ENCODE assay signal across 8 cellular contexts in genomic region chr17:16653367-16654041, GRCh38. TPM values are rescaled to one million over a fixed set of nuclear protein-coding genes. Genes with fewer than 3 reads are reported as not detected.
DNase-seq lines count a peak whose midpoint lies in the region; ATAC-seq, FAIRE-seq and TF ChIP-seq lines count a peak whose summit lies in the region.

Gene ZNF624, minus strand, starts transcription at chr17:16653850.

- TF ChIP-seq CTCF in Caco-2 (IDR thresholded peaks at IDR 0.05; ENCODE audit: insufficient read depth in 1 of 2, low read depth in 1 of 2, low read length in 1 of 2, severe bottlenecking in 1 of 2, unreplicated experiment in 1 of 2) (no peak), endothelial cell (IDR thresholded peaks at IDR 0.05; ENCODE audit: unreplicated experiment) (no peak)

- CTCF ChIA-PET in Caco-2 (lab: Charles Lee) = interaction anchor here (1.0 kb wide), 1 partner anchor 64 kb away, joined by 3 read pairs; no protein-coding TSS in a partner anchor

- H3K27me3 Mint-ChIP-seq in Caco-2 (ENCODE audit: insufficient read depth, unreplicated experiment) = no peaks in the 10 kb centered on the region
- no peaks in the 10 kb centered on the region for H3K27me3 Mint-ChIP-seq in endothelial cell (ENCODE audit: unreplicated experiment)

- peak; percentile 94 for FAIRE-seq in HTR-8/SVneo (lab: Jason Lieb, UNC)

- H3K27ac ChIP-seq in mesodermal cell (ENCODE audit: low read depth, low read length, severe bottlenecking) = peak within 1 kb of the TSS; percentile 82

- intact Hi-C loops in Caco-2 (cut with micrococcal nuclease; ENCODE audit: unreplicated experiment) = loop anchor here (1.0 kb wide), 1 partner anchor 69 kb away; no protein-coding TSS in a partner anchor

- POLR2A ChIA-PET in Caco-2 (lab: Charles Lee) = interaction anchor here (0.7 kb wide), 1 partner anchor 118 kb away, joined by 3 read pairs; no protein-coding TSS in a partner anchor

- H3K4me3 Mint-ChIP-seq in Caco-2 (ENCODE audit: unreplicated experiment) (peak within 1 kb of the TSS; percentile 95), endothelial cell (ENCODE audit: unreplicated experiment) (peak within 1 kb of the TSS; percentile 89)

- no peaks in the 10 kb centered on the region; the same call in 1 of the 2 replicates for H3K27me3 ChIP-seq in Caco-2 (replicated peaks; ENCODE audit: control insufficient read depth, insufficient read depth, low read length)
- no peaks in the 10 kb centered on the region for H3K27me3 ChIP-seq in NT2/D1 (ENCODE audit: insufficient read depth, insufficient read length)

- no TSS peak for BruUV-seq in Caco-2 (replicated peaks; lab: Mats Ljungman, UMichigan)

- H3K9ac ChIP-seq in NT2/D1 (ENCODE audit: insufficient read length, low read depth) = peak within 1 kb of the TSS; percentile 82

- ATAC-seq in GM21367 (IDR thresholded peaks at IDR 0.05; ENCODE audit: unreplicated experiment) = peak; percentile 90

- DNase-seq in Caco-2 (peak; percentile 96), HTR-8/SVneo (ENCODE audit: insufficient read length, low spot score) (peak; percentile 97), NT2/D1 (ENCODE audit: low read depth, low spot score) (peak; percentile 87), endothelial cell (ENCODE audit: low spot score) (peak; percentile 93)
- peak; percentile 93 for DNase-seq in activated CD8-positive, alpha-beta memory T cell treated with anti-CD3 and anti-CD28 coated beads, Interleukin-2, amount 50 U/mL, for 48 hours
- DNase-seq in stimulated activated CD8-positive, alpha-beta memory T cell treated with anti-CD3 and anti-CD28 coated beads, Interleukin-15, amount 100 ng/mL, for 24 hours (ENCODE audit: low read depth) = peak; percentile 79

- peaks cover 9% of the 10 kb centered on the region for H3K4me1 Mint-ChIP-seq in Caco-2 (ENCODE audit: low read depth, unreplicated experiment)
- H3K4me1 Mint-ChIP-seq in endothelial cell (ENCODE audit: unreplicated experiment) = peaks cover 11% of the 10 kb centered on the region

- H3K9me3 Mint-ChIP-seq in Caco-2 (ENCODE audit: unreplicated experiment) (no peaks in the 10 kb centered on the region), endothelial cell (ENCODE audit: unreplicated experiment) (no peaks in the 10 kb centered on the region)

- 0% methylated on average over 39 to 41 of the region's 55 CpGs for WGBS in mesodermal cell (ENCODE audit: insufficient coverage in 2 of 2), 2 experiments

- H3K4me3 ChIP-seq in Caco-2 (ENCODE audit: low read depth, low read length) = peak within 1 kb of the TSS; percentile 68
- H3K4me3 ChIP-seq in NT2/D1 (ENCODE audit: insufficient read length, low read depth) = peak within 1 kb of the TSS; percentile 63
- peak within 1 kb of the TSS; percentile 83 for H3K4me3 ChIP-seq in mesodermal cell (ENCODE audit: extremely low read depth, insufficient read depth, low read length, poor library complexity, severe bottlenecking)

- peaks cover 10% of the 10 kb centered on the region for H3K36me3 Mint-ChIP-seq in Caco-2 (ENCODE audit: insufficient read depth, unreplicated experiment)
- H3K36me3 Mint-ChIP-seq in endothelial cell (ENCODE audit: low read depth, unreplicated experiment) = peaks cover 3% of the 10 kb centered on the region

- H3K9me3 ChIP-seq in Caco-2 = no peaks in the 10 kb centered on the region
- peaks cover 22% of the 10 kb centered on the region for H3K9me3 ChIP-seq in NT2/D1 (ENCODE audit: insufficient read depth, low read length)
- H3K9me3 ChIP-seq in mesodermal cell (ENCODE audit: control insufficient read depth, low read length) = no peaks in the 10 kb centered on the region

- H3K4me1 ChIP-seq in Caco-2 (peaks cover 8% of the 10 kb centered on the region), NT2/D1 (ENCODE audit: insufficient read depth, insufficient read length) (no peaks in the 10 kb centered on the region), mesodermal cell (ENCODE audit: control insufficient read depth, insufficient read depth, low read length, poor library complexity, severe bottlenecking) (no peaks in the 10 kb centered on the region)

- H3K27ac Mint-ChIP-seq in Caco-2 (ENCODE audit: unreplicated experiment) (peak within 1 kb of the TSS; percentile 95), endothelial cell (ENCODE audit: unreplicated experiment) (peak within 1 kb of the TSS; percentile 61)

- H3K36me3 ChIP-seq in Caco-2 (ENCODE audit: control insufficient read depth, insufficient read depth, low read length) = peaks cover 2% of the 10 kb centered on the region; the same call in 1 of the 2 replicates
- no peaks in the 10 kb centered on the region for H3K36me3 ChIP-seq in NT2/D1 (ENCODE audit: insufficient read depth, insufficient read length, low read length)
- peaks cover 5% of the 10 kb centered on the region for H3K36me3 ChIP-seq in mesodermal cell (ENCODE audit: control insufficient read depth, insufficient read depth, low read length)

RNA-seq across cellular contexts. Expression of gene ZNF624, which starts in this region (rescaled TPM):
- total RNA-seq in Caco-2 (2022) = 6.2 and 7.6 TPM in 2 replicates
- total RNA-seq in endothelial cell (ENCODE audit: unreplicated experiment) = 16.8 TPM
- polyA plus RNA-seq in mesodermal cell (2013, experiment 1 of 2) = 6.6 TPM
- 7.3 TPM for polyA plus RNA-seq in mesodermal cell (2013, experiment 2 of 2)

Comparison
In these comparisons a context has a peak if more than half of its experiments do, and no peak if none do; other contexts are left out.
1. Peak in every context shown above with its lines: DNase-seq, ATAC-seq, H3K4me3 ChIP-seq and H3K27ac ChIP-seq.